ENCODE assay signal across 1 cellular context in genomic region chr3:185943363-185944106, GRCh38.
TF ChIP-seq lines count a peak whose summit lies in the region.

No MANE protein-coding gene starts in this region.

TF ChIP-seq in HepG2, 621 proteins besides CTCF, POLR2A, EP300 and RAD21 (continued from another document and continues in another):
- TF ChIP-seq HIC2 (CRISPR knock-in tag; IDR thresholded peaks at IDR 0.05; ENCODE audit: low read depth) (no peak), GMEB1 (CRISPR knock-in tag; IDR thresholded peaks at IDR 0.05; ENCODE audit: borderline replicate concordance) (no peak), FOXK2 (IDR thresholded peaks at IDR 0.05) (no peak), PRDM15 (CRISPR knock-in tag; IDR thresholded peaks at IDR 0.05) (no peak), ZGPAT (CRISPR knock-in tag; IDR thresholded peaks at IDR 0.05) (peak; percentile 64; the same call in 1 of the 2 replicates), ZNF563 (CRISPR knock-in tag; IDR thresholded peaks at IDR 0.05) (peak; percentile 95), ZNF703 (CRISPR knock-in tag; IDR thresholded peaks at IDR 0.05; ENCODE audit: borderline replicate concordance) (no peak), GLI4 (CRISPR knock-in tag; IDR thresholded peaks at IDR 0.05; ENCODE audit: borderline replicate concordance) (no peak), ZNF432 (CRISPR knock-in tag; IDR thresholded peaks at IDR 0.05; ENCODE audit: borderline replicate concordance) (no peak), YEATS2 (CRISPR knock-in tag; IDR thresholded peaks at IDR 0.05; ENCODE audit: borderline replicate concordance) (no peak), TFDP2 (CRISPR knock-in tag; IDR thresholded peaks at IDR 0.05) (0 out of 2 replicates have a peak, but pooled peaks have one; percentile 22), ARNT2 (CRISPR knock-in tag; IDR thresholded peaks at IDR 0.05; ENCODE audit: low read depth) (0 out of 2 replicates have a peak, but pooled peaks have one; percentile 39), FLYWCH1 (CRISPR knock-in tag; IDR thresholded peaks at IDR 0.05) (no peak), STAT5B (CRISPR knock-in tag; IDR thresholded peaks at IDR 0.05) (no peak), NFYB (CRISPR knock-in tag; IDR thresholded peaks at IDR 0.05) (0 out of 2 replicates have a peak, but pooled peaks have one; percentile 14), RCOR2 (CRISPR knock-in tag; IDR thresholded peaks at IDR 0.05) (no peak), ZNF232 (CRISPR knock-in tag; IDR thresholded peaks at IDR 0.05; ENCODE audit: borderline replicate concordance) (no peak), IKZF4 (CRISPR knock-in tag; IDR thresholded peaks at IDR 0.05; ENCODE audit: borderline replicate concordance, low read depth, not compliant biosample characterization) (no peak), SOX5 (CRISPR knock-in tag; IDR thresholded peaks at IDR 0.05; ENCODE audit: borderline replicate concordance) (peak; percentile 23; the same call in 1 of the 2 replicates), BRD4 (CRISPR knock-in tag; IDR thresholded peaks at IDR 0.05) (no peak), ZNF121 (CRISPR knock-in tag; IDR thresholded peaks at IDR 0.05) (no peak), PREB (CRISPR knock-in tag; IDR thresholded peaks at IDR 0.05) (no peak), NCOA5 (CRISPR knock-in tag; IDR thresholded peaks at IDR 0.05) (no peak), ZNF576 (CRISPR knock-in tag; IDR thresholded peaks at IDR 0.05) (no peak), TAF1 (CRISPR knock-in tag; IDR thresholded peaks at IDR 0.05) (no peak), NR2F2 (IDR thresholded peaks at IDR 0.05; ENCODE audit: borderline replicate concordance, low read depth) (no peak), RAD51 (IDR thresholded peaks at IDR 0.05; ENCODE audit: borderline replicate concordance) (no peak), ZNF761 (CRISPR knock-in tag; conservative IDR thresholded peaks at IDR 0.05) (0 out of 2 replicates have a peak, but pooled peaks have one; percentile 60), ZBTB25 (CRISPR knock-in tag; IDR thresholded peaks at IDR 0.05) (no peak; the same call in 1 of the 2 replicates), KDM4B (CRISPR knock-in tag; IDR thresholded peaks at IDR 0.05) (0 out of 2 replicates have a peak, but pooled peaks have one; percentile 28), HOXA7 (CRISPR knock-in tag; IDR thresholded peaks at IDR 0.05) (no peak), ZNF101 (CRISPR knock-in tag; IDR thresholded peaks at IDR 0.05; ENCODE audit: borderline replicate concordance, low read depth) (no peak), ZNF652 (CRISPR knock-in tag; IDR thresholded peaks at IDR 0.05; ENCODE audit: borderline replicate concordance, low read depth) (0 out of 2 replicates have a peak, but pooled peaks have one; percentile 29), GLMP (CRISPR knock-in tag; IDR thresholded peaks at IDR 0.05; ENCODE audit: borderline replicate concordance) (no peak), ZSCAN12 (CRISPR knock-in tag; IDR thresholded peaks at IDR 0.05) (no peak), TRIM24 (CRISPR knock-in tag; IDR thresholded peaks at IDR 0.05) (no peak), ZNF891 (CRISPR knock-in tag; IDR thresholded peaks at IDR 0.05) (0 out of 2 replicates have a peak, but pooled peaks have one; percentile 33), KAT7 (CRISPR knock-in tag; IDR thresholded peaks at IDR 0.05; ENCODE audit: borderline replicate concordance) (0 out of 2 replicates have a peak, but pooled peaks have one; percentile 69), ZNF343 (CRISPR knock-in tag; IDR thresholded peaks at IDR 0.05) (no peak), DMTF1 (CRISPR knock-in tag; IDR thresholded peaks at IDR 0.05) (no peak), RXRA (CRISPR knock-in tag; IDR thresholded peaks at IDR 0.05) (peak; percentile 57), ZNF883 (CRISPR knock-in tag; IDR thresholded peaks at IDR 0.05; ENCODE audit: not compliant biosample characterization) (no peak), RFXANK (CRISPR knock-in tag; IDR thresholded peaks at IDR 0.05) (no peak), ZNF605 (CRISPR knock-in tag; IDR thresholded peaks at IDR 0.05) (0 out of 2 replicates have a peak, but pooled peaks have one; percentile 35), ZNF7 (CRISPR knock-in tag; IDR thresholded peaks at IDR 0.05) (no peak), ZFY (CRISPR knock-in tag; IDR thresholded peaks at IDR 0.05) (no peak), TERF1 (CRISPR knock-in tag; IDR thresholded peaks at IDR 0.05) (no peak)
